Comparison of ENCODE assay signal across 18 cellular contexts in genomic region chr7:11714205-11714604, GRCh38.
DNase-seq lines count a peak whose midpoint lies in the region; ATAC-seq, FAIRE-seq and TF ChIP-seq lines count a peak whose summit lies in the region.
"Had no signal": no experiment of that assay in that cellular context is flagged by ENCODE, and none has a peak within 500 bp of the region (broad histone marks: within the 10 kb centered on the region; RNA-seq: fewer than 3 reads in every experiment).

No MANE protein-coding gene starts in this region.

- H3K27me3 ChIP-seq in PC-3 (ENCODE audit: low read length) (no peaks in the 10 kb centered on the region), bronchial epithelial cell (ENCODE audit: control insufficient read depth, insufficient read depth, low read length) (no peaks in the 10 kb centered on the region), foreskin keratinocyte (peaks cover 16% of the 10 kb centered on the region)
- H3K27me3 ChIP-seq: BLaER1 had no signal

- H3K4me1 ChIP-seq in PC-3 (ENCODE audit: insufficient read depth, low read length), result peaks cover 13% of the 10 kb centered on the region
- H3K4me1 ChIP-seq in foreskin keratinocyte, result no peaks in the 10 kb centered on the region
- H3K4me1 ChIP-seq: BLaER1 had no signal

- H3K79me2 ChIP-seq in PC-3 (ENCODE audit: low read length), result no peaks in the 10 kb centered on the region

- DNase-seq in ELR (ENCODE audit: low read depth), result peak; percentile 42
- peak; percentile 48 for DNase-seq in PC-3
- DNase-seq in bronchial epithelial cell (ENCODE audit: low read depth), result peak; percentile 78
- DNase-seq in foreskin keratinocyte, result peak in 1 of 2 donors; percentile 12
- no peak for DNase-seq in activated naive CD4-positive, alpha-beta T cell treated with Interleukin-2 at 50 U/mL for 16 hours
- no peak for DNase-seq in GM12892 (ENCODE audit: insufficient read length)
- DNase-seq: AML-193; Caco-2; CD8-positive, alpha-beta memory T cell; DND-41; GF-D8; GM23248; H9; KG1 had no signal

- H3F3A ChIP-seq in PC-3 (ENCODE audit: low read length, unreplicated experiment), result no peaks in the 10 kb centered on the region

- no peak for TF ChIP-seq CTCF in PC-3 (conservative IDR thresholded peaks at IDR 0.05; ENCODE audit: low read depth, low read length)
- no peak for TF ChIP-seq CTCF in bronchial epithelial cell (IDR thresholded peaks at IDR 0.05; ENCODE audit: insufficient read depth, low read length, severe bottlenecking)
- no peak for TF ChIP-seq CTCF in foreskin keratinocyte (conservative IDR thresholded peaks at IDR 0.05)

- TF ChIP-seq POLR2A in GM12892 (IDR thresholded peaks at IDR 0.05; ENCODE audit: low read depth, low read length), result no peak

- no peak overlapping the region for H3K9ac ChIP-seq in PC-3 (ENCODE audit: low read length)
- H3K9ac ChIP-seq: BLaER1, GM23248 had no signal

- H3K27ac ChIP-seq in PC-3 (ENCODE audit: low read length) (0 out of 2 replicates have a peak overlapping the region, but pooled peaks have one; percentile 7), foreskin keratinocyte (no peak overlapping the region)
- H3K27ac ChIP-seq: BLaER1, GM23248 had no signal

- H3K36me3 ChIP-seq in PC-3 (ENCODE audit: low read depth, low read length) (no peaks in the 10 kb centered on the region), bronchial epithelial cell (ENCODE audit: control insufficient read depth, insufficient read depth, low read length) (no peaks in the 10 kb centered on the region)
- H3K36me3 ChIP-seq: BLaER1 had no signal

- no peaks in the 10 kb centered on the region for H3K9me2 ChIP-seq in PC-3 (replicated peaks; ENCODE audit: low read length)

- H3K4me2 ChIP-seq in PC-3 (ENCODE audit: low read length), result peak overlapping the region; percentile 44
- H3K4me2 ChIP-seq: BLaER1 had no signal

- peak; percentile 69 for ATAC-seq in PC-3
- ATAC-seq in foreskin keratinocyte, result peak; percentile 80
- no peak for ATAC-seq in HG02678 (IDR thresholded peaks at IDR 0.05; ENCODE audit: unreplicated experiment)
- ATAC-seq in HG03460 (IDR thresholded peaks at IDR 0.05; ENCODE audit: unreplicated experiment), result no peak

- no TSS peak for BruUV-seq in PC-3 (replicated peaks; lab: Mats Ljungman, UMichigan)

- FAIRE-seq in bronchial epithelial cell (lab: Jason Lieb, UNC) (no peak), GM12892 (lab: Jason Lieb, UNC) (no peak)
- FAIRE-seq: GM18507 had no signal

- H4K20me1 ChIP-seq in PC-3 (ENCODE audit: low read length), result no peaks in the 10 kb centered on the region
- H4K20me1 ChIP-seq: BLaER1 had no signal

- H3K4me3 ChIP-seq in PC-3 (ENCODE audit: low read length) (no peak overlapping the region), bronchial epithelial cell (ENCODE audit: low read depth, low read length) (no peak overlapping the region)
- H3K4me3 ChIP-seq: BLaER1, GM23248 had no signal

- H3K9me3 ChIP-seq in PC-3 (ENCODE audit: low read length), result no peaks in the 10 kb centered on the region
- H3K9me3 ChIP-seq: BLaER1, Caco-2 had no signal

- POLR2A ChIA-PET in PC-3 (lab: Charles Lee; ENCODE audit: unreplicated experiment), result no interaction called here

- intact Hi-C loops in PC-3 (cut with micrococcal nuclease), result no loop called here

- H2AFZ ChIP-seq in PC-3 (ENCODE audit: low read length), result no peak overlapping the region
- H2AFZ ChIP-seq: GM23248 had no signal

- CTCF ChIA-PET in PC-3 (lab: Charles Lee), result no interaction called here

Comparison
In these comparisons a context has a peak if more than half of its experiments do, and no peak if none do; other contexts are left out.
1. DNase-seq: peak in ELR (single experiment), PC-3 (single experiment) and bronchial epithelial cell (single experiment); none in activated naive CD4-positive, alpha-beta T cell treated with Interleukin-2 at 50 U/mL for 16 hours (single experiment) and GM12892 (single experiment).
2. ATAC-seq: peak in PC-3 (single experiment) and foreskin keratinocyte (single experiment); none in HG02678 (single experiment) and HG03460 (single experiment).